ENCODE assay signal across 8 cellular contexts in genomic region chr6:7910298-7910653, GRCh38. TPM values are rescaled to one million over a fixed set of nuclear protein-coding genes. Genes with fewer than 3 reads are reported as not detected.
DNase-seq lines count a peak whose midpoint lies in the region; ATAC-seq and TF ChIP-seq lines count a peak whose summit lies in the region.

No MANE protein-coding gene starts in this region.

- peak; percentile 29 for ATAC-seq in GM19397 (IDR thresholded peaks at IDR 0.05; ENCODE audit: unreplicated experiment)

- peak overlapping the region; percentile 83 for H3K4me3 ChIP-seq in AG04450 (ENCODE audit: low read depth, low read length)
- peak overlapping the region; percentile 81 for H3K4me3 ChIP-seq in HUES64 (ENCODE audit: low read length)
- peak overlapping the region; percentile 79 to 83 for H3K4me3 ChIP-seq in prostate gland

- DNase-seq in AG04450 (ENCODE audit: low read depth, low spot score) (no peak), erythroblast (lab: John Stamatoyannopoulos, UW) (peak; percentile 70 to 74), prostate gland (ENCODE audit: low spot score) (no peak), SK-N-DZ (ENCODE audit: low spot score) (no peak), NCI-H82 (lab: John Stamatoyannopoulos, UW) (no peak), ureter (ENCODE audit: low spot score) (no peak)

- H3K27ac ChIP-seq in AG04450 (ENCODE audit: low read depth, low read length), result no peak overlapping the region
- H3K27ac ChIP-seq in HUES64 (ENCODE audit: low read depth, low read length), result no peak overlapping the region
- peak overlapping the region; percentile 33 to 63 for H3K27ac ChIP-seq in prostate gland

- H3K27me3 ChIP-seq in AG04450 (ENCODE audit: control insufficient read depth, insufficient read depth, low read length) (peaks cover 3% of the 10 kb centered on the region), HUES64 (ENCODE audit: insufficient read depth, low read length) (peaks cover 27% of the 10 kb centered on the region), prostate gland (replicated peaks; ENCODE audit: insufficient read depth) (no peaks in the 10 kb centered on the region)

- H3K36me3 ChIP-seq in HUES64 (ENCODE audit: insufficient read depth, low read length) (peaks cover 5% of the 10 kb centered on the region; the same call in 1 of the 2 replicates), prostate gland (no peaks in the 10 kb centered on the region)

- H3K9me3 ChIP-seq in AG04450 (ENCODE audit: control insufficient read depth, insufficient read depth, low read length) (no peaks in the 10 kb centered on the region), HUES64 (ENCODE audit: insufficient read depth, low read depth, low read length) (no peaks in the 10 kb centered on the region), prostate gland (no peaks in the 10 kb centered on the region)

- H3K4me1 ChIP-seq in HUES64 (ENCODE audit: insufficient read depth, low read length) (0 out of 2 replicates have a peak, but pooled peaks cover 3% of the 10 kb centered on the region), prostate gland (replicated peaks) (no peaks in the 10 kb centered on the region)

- TF ChIP-seq POLR2A in erythroblast (IDR thresholded peaks at IDR 0.05; ENCODE audit: low read length), result no peak
- no peak for TF ChIP-seq POLR2A in prostate gland (IDR thresholded peaks at IDR 0.05)

- peak overlapping the region; percentile 87 for H3K9ac ChIP-seq in HUES64 (ENCODE audit: low read depth, low read length)

- under 1% methylated on average over 57 of the region's 57 CpGs for WGBS in HUES64
- WGBS in prostate gland, result under 1% methylated on average over 39 of the region's 57 CpGs

- no peak for TF ChIP-seq CTCF in AG04450 (IDR thresholded peaks at IDR 0.05; ENCODE audit: low read depth, low read length)
- TF ChIP-seq CTCF in prostate gland (IDR thresholded peaks at IDR 0.05), result no peak

- POLR2A ChIA-PET in AG04450 (lab: Yijun Ruan, JAX), result interaction anchor here (1.0 to 1.2 kb wide), 2 partner anchors 82 to 187 kb away, joined by 3 to 4 read pairs; no protein-coding TSS in a partner anchor

- intact Hi-C loops in prostate gland (cut with DNase I), result loop anchor here (5.0 kb wide), 3 partner anchors 92 to 188 kb away; no protein-coding TSS in a partner anchor

- CTCF ChIA-PET in AG04450 (lab: Charles Lee), result interaction anchor here (2.5 to 3.8 kb wide), 3 partner anchors 96 to 188 kb away, joined by 9 to 22 read pairs (median 19); no protein-coding TSS in a partner anchor

RNA-seq across cellular contexts. Expression of gene TXNDC5, which starts 0.3 kb away (rescaled TPM):
- 285 and 310 TPM in 2 replicates for polyA plus RNA-seq in AG04450 (2011; rRNA removed)
- 172 and 185 TPM in 2 replicates for polyA minus RNA-seq in AG04450 (2011; rRNA and poly(A)+ RNA removed)
- 127 TPM for polyA plus RNA-seq in HUES64 (2013, experiment 1 of 2)
- polyA plus RNA-seq in HUES64 (2013, experiment 2 of 2), result 122 TPM
- 100 to 1,000 TPM; 123 to 128 TPM for total RNA-seq in prostate gland
- 159 and 168 TPM in 2 replicates for polyA plus RNA-seq in SK-N-DZ (2014; cell fraction: cytosol; rRNA removed)
- 91.9 and 94.3 TPM in 2 replicates for polyA plus RNA-seq in SK-N-DZ (2014; cell fraction: nucleus; rRNA removed)
- total RNA-seq in ureter, result 99.3 TPM

Comparison
In these comparisons a context has a peak if more than half of its experiments do, and no peak if none do; other contexts are left out.
1. DNase-seq: peak in erythroblast (2 of 2); none in AG04450 (single experiment), prostate gland (single experiment), SK-N-DZ (single experiment), NCI-H82 (single experiment) and ureter (single experiment).
2. H3K27ac ChIP-seq: peak in prostate gland (2 of 2); none in AG04450 (single experiment) and HUES64 (single experiment).
3. Peak in every context shown above with its lines, with median percentiles within 50 percentile points of each other: H3K4me3 ChIP-seq.